1 cellular context compared by ENCODE assay signal in genomic region chrX:154541589-154541895, GRCh38.
TF ChIP-seq lines count a peak whose summit lies in the region.

No MANE protein-coding gene starts in this region.

TF ChIP-seq in HepG2, 621 proteins besides CTCF, POLR2A, EP300 and RAD21:
- TF ChIP-seq YEATS4 (CRISPR knock-in tag; IDR thresholded peaks at IDR 0.05; ENCODE audit: borderline replicate concordance) (peak; percentile 6; the same call in 1 of the 2 replicates), GLI4 (CRISPR knock-in tag; IDR thresholded peaks at IDR 0.05; ENCODE audit: borderline replicate concordance) (0 out of 2 replicates have a peak, but pooled peaks have one; percentile 37), FOXP4 (CRISPR knock-in tag; IDR thresholded peaks at IDR 0.05) (no peak), ARID4A (CRISPR knock-in tag; IDR thresholded peaks at IDR 0.05; ENCODE audit: borderline replicate concordance) (0 out of 2 replicates have a peak, but pooled peaks have one; percentile 1), ZMYM4 (CRISPR knock-in tag; IDR thresholded peaks at IDR 0.05) (peak; percentile 18; the same call in 1 of the 2 replicates), MAZ (IDR thresholded peaks at IDR 0.05; ENCODE audit: borderline replicate concordance, low read depth, low read length) (no peak), MAZ (CRISPR knock-in tag; IDR thresholded peaks at IDR 0.05; ENCODE audit: low read depth) (peak; percentile 29; the same call in 1 of the 2 replicates), ZNF841 (CRISPR knock-in tag; IDR thresholded peaks at IDR 0.05; ENCODE audit: borderline replicate concordance) (no peak), AGO2 (optimal IDR thresholded peaks at IDR 0.05; ENCODE audit: low read depth, low read length) (peak; percentile 1), RBM39 (IDR thresholded peaks at IDR 0.05; ENCODE audit: low read depth, low read length, poor library complexity, severe bottlenecking) (no peak), ZNF430 (CRISPR knock-in tag; IDR thresholded peaks at IDR 0.05) (0 out of 2 replicates have a peak, but pooled peaks have one; percentile 25), GFI1 (CRISPR knock-in tag; IDR thresholded peaks at IDR 0.05; ENCODE audit: borderline replicate concordance) (no peak), ZBTB14 (CRISPR knock-in tag; IDR thresholded peaks at IDR 0.05) (0 out of 2 replicates have a peak, but pooled peaks have one; percentile 14), ZNF383 (CRISPR knock-in tag; IDR thresholded peaks at IDR 0.05; ENCODE audit: borderline replicate concordance) (no peak), ZNF441 (CRISPR knock-in tag; IDR thresholded peaks at IDR 0.05; ENCODE audit: borderline replicate concordance) (no peak), ZNF232 (CRISPR knock-in tag; IDR thresholded peaks at IDR 0.05; ENCODE audit: borderline replicate concordance) (no peak), ZNF777 (CRISPR knock-in tag; IDR thresholded peaks at IDR 0.05) (peak; percentile 26; the same call in 1 of the 2 replicates), ZMYM3 (CRISPR knock-in tag; IDR thresholded peaks at IDR 0.05) (no peak), ZFX (CRISPR knock-in tag; IDR thresholded peaks at IDR 0.05; ENCODE audit: low read depth) (peak; percentile 10; the same call in 1 of the 2 replicates), TAF1 (CRISPR knock-in tag; IDR thresholded peaks at IDR 0.05) (peak; percentile 2; the same call in 1 of the 2 replicates), ZFY (CRISPR knock-in tag; IDR thresholded peaks at IDR 0.05) (no peak), CSRNP2 (CRISPR knock-in tag; conservative IDR thresholded peaks at IDR 0.05; ENCODE audit: low read depth) (no peak), RFX5 (IDR thresholded peaks at IDR 0.05; ENCODE audit: low read depth, low read length) (no peak), POLR2G (IDR thresholded peaks at IDR 0.05; ENCODE audit: low read depth, low read length) (peak; percentile 44; the same call in 1 of the 2 replicates)
